ENCODE assay signal across 1 cellular context in the genomic region with DNA sequence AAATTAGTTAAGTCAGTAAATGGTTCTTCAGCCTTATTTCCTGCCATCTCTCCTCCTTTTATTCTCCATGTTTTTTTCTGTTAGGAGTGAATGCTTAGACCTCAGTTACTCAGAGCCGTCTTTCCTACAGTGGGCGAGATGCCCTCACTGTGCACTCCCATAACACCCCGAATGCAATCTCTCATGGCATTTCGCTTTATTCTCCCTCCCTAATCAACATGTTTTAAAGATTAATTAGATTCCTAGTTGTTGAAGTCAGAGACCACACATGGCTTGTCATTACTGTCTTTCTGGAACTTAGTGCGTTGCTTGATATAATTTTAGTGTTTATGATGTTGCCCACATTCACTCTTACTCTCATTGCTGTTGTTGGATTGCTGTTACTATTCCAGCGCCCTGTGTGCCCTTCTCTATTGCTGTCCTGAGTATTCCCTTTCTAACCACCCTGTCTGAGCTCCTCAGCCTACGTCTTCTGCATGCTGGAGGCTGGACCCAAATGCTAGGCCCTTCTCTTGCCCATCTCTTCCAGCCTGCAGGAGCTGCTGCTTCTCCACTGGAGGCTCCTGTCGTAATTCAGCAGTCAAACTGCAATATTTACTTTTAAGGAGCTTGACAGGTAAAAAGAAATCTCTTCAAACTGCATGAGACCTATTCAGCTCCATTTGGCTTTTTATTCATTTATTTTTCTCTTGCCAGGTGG.
TF ChIP-seq lines count a peak whose summit lies in the region.

No MANE protein-coding gene starts in this region.

TF ChIP-seq in SK-N-SH treated with all-trans-retinoic acid at 6 μM for 48 hours, 23 proteins besides CTCF, POLR2A, EP300 and RAD21 (continued from another document):
- TF ChIP-seq, protein P1, sequence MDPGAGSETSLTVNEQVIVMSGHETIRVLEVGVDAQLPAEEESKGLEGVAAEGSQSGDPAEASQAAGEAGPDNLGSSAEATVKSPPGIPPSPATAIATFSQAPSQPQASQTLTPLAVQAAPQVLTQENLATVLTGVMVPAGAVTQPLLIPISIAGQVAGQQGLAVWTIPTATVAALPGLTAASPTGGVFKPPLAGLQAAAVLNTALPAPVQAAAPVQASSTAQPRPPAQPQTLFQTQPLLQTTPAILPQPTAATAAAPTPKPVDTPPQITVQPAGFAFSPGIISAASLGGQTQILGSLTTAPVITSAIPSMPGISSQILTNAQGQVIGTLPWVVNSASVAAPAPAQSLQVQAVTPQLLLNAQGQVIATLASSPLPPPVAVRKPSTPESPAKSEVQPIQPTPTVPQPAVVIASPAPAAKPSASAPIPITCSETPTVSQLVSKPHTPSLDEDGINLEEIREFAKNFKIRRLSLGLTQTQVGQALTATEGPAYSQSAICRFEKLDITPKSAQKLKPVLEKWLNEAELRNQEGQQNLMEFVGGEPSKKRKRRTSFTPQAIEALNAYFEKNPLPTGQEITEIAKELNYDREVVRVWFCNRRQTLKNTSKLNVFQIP (CRISPR knock-in tag; IDR thresholded peaks at IDR 0.05; ENCODE audit: borderline replicate concordance, low read depth) = no peak
- no peak for TF ChIP-seq ARNTL (CRISPR knock-in tag; IDR thresholded peaks at IDR 0.05; ENCODE audit: borderline replicate concordance, low read depth)
- no peak for TF ChIP-seq GLIS3 (CRISPR knock-in tag; IDR thresholded peaks at IDR 0.05)
- no peak for TF ChIP-seq TOX (CRISPR knock-in tag; IDR thresholded peaks at IDR 0.05; ENCODE audit: borderline replicate concordance)
- TF ChIP-seq ZFP30 (CRISPR knock-in tag; IDR thresholded peaks at IDR 0.05) = no peak
- TF ChIP-seq CSDC2 (CRISPR knock-in tag; IDR thresholded peaks at IDR 0.05) = no peak
- TF ChIP-seq ESRRG (CRISPR knock-in tag; IDR thresholded peaks at IDR 0.05) = no peak
- TF ChIP-seq RARB (CRISPR knock-in tag; IDR thresholded peaks at IDR 0.05) = no peak
- TF ChIP-seq, protein P2, sequence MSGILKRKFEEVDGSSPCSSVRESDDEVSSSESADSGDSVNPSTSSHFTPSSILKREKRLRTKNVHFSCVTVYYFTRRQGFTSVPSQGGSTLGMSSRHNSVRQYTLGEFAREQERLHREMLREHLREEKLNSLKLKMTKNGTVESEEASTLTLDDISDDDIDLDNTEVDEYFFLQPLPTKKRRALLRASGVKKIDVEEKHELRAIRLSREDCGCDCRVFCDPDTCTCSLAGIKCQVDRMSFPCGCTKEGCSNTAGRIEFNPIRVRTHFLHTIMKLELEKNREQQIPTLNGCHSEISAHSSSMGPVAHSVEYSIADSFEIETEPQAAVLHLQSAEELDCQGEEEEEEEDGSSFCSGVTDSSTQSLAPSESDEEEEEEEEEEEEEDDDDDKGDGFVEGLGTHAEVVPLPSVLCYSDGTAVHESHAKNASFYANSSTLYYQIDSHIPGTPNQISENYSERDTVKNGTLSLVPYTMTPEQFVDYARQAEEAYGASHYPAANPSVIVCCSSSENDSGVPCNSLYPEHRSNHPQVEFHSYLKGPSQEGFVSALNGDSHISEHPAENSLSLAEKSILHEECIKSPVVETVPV (CRISPR knock-in tag; IDR thresholded peaks at IDR 0.05) = no peak
